ENCODE assay signal across 23 cellular contexts in the genomic region with DNA sequence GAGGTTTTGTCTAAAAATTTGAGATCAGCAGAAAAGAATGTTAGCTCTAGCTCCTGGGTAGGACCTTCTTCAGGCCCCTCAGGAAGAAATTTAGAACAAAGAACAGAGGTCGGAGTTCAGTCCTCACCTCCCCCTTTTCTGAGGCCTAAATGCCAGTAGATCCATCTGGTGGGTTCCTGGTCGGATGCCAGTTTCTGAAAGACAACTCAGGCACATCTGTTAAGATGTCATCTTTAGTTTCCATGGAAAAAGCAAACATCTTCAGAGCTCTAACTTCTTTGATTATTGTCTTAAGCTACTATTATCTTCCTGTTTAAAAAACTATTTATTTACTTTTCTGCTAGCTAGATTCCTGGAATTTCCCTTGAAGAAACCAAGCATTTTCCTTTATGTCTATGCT. TPM values are rescaled to one million over a fixed set of nuclear protein-coding genes. Genes with fewer than 3 reads are reported as not detected.
DNase-seq lines count a peak whose midpoint lies in the region; ATAC-seq, FAIRE-seq and TF ChIP-seq lines count a peak whose summit lies in the region.
"Had no signal": no experiment of that assay in that cellular context is flagged by ENCODE, and none has a peak within 500 bp of the region (broad histone marks: within the 10 kb centered on the region; RNA-seq: fewer than 3 reads in every experiment).

No MANE protein-coding gene starts in this region.

- H4K8ac ChIP-seq in IMR-90 (ENCODE audit: low read depth in 2 of 2, low read length in 2 of 2): no peak overlapping the region

- H4K20me1 ChIP-seq in IMR-90 (ENCODE audit: insufficient read depth, low read length): no peaks in the 10 kb centered on the region
- H4K20me1 ChIP-seq in neural progenitor cell (ENCODE audit: low read depth): no peaks in the 10 kb centered on the region

- no peak overlapping the region for H3K27ac Mint-ChIP-seq in neural progenitor cell
- no peak overlapping the region for H3K27ac Mint-ChIP-seq in stimulated activated effector memory CD8-positive, alpha-beta T cell treated with anti-CD3 and anti-CD28 coated beads, Interleukin-12 subunit alpha, Interleukin-12 subunit beta, amount 100 ng/mL, for 72 hours
- H3K27ac Mint-ChIP-seq: CD4-positive, CD25-positive, alpha-beta regulatory T cell; CD8-positive, alpha-beta memory T cell; IgD-negative memory B cell had no signal

- H3K56ac ChIP-seq in IMR-90 (ENCODE audit: extremely low read depth, insufficient read depth, low read length): no peak overlapping the region

- no peaks in the 10 kb centered on the region for H3K36me3 Mint-ChIP-seq in neural progenitor cell
- H3K36me3 Mint-ChIP-seq in stimulated activated effector memory CD8-positive, alpha-beta T cell treated with anti-CD3 and anti-CD28 coated beads, Interleukin-12 subunit alpha, Interleukin-12 subunit beta, amount 100 ng/mL, for 72 hours: no peaks in the 10 kb centered on the region
- H3K36me3 Mint-ChIP-seq: CD4-positive, CD25-positive, alpha-beta regulatory T cell had no signal

- no peak for TF ChIP-seq RAD21 in IMR-90 (IDR thresholded peaks at IDR 0.05; ENCODE audit: low read length)

- dilution Hi-C loops in IMR-90 (cut with HindIII; ENCODE audit: low sequenced_read_pairs, unreplicated experiment): no loop called here

- no peak overlapping the region for H3K9ac ChIP-seq in IMR-90 (ENCODE audit: low read depth, low read length)
- no peak overlapping the region for H3K9ac ChIP-seq in neural progenitor cell

- H3K4me2 ChIP-seq in IMR-90 (ENCODE audit: low read depth, low read length) (no peak overlapping the region), neural progenitor cell (no peak overlapping the region)

- peaks cover 5% of the 10 kb centered on the region; the same call in 1 of the 2 replicates for H3K9me1 ChIP-seq in IMR-90 (ENCODE audit: insufficient read depth, low read length)

- BruUV-seq in IMR-90 (replicated peaks; lab: Mats Ljungman, UMichigan): no TSS peak

- no peaks in the 10 kb centered on the region for H3K9me3 ChIP-seq in IMR-90 (ENCODE audit: control insufficient read depth, insufficient read depth, low read length)
- no peaks in the 10 kb centered on the region for H3K9me3 ChIP-seq in neural progenitor cell (ENCODE audit: low read depth)
- H3K9me3 ChIP-seq: BE2C, HAP-1 had no signal

- H3K27me3 Mint-ChIP-seq in neural progenitor cell (ENCODE audit: insufficient read depth, low read depth): peaks cover 3% of the 10 kb centered on the region

- H3K4me1 ChIP-seq in IMR-90 (ENCODE audit: control insufficient read depth, insufficient read depth, low read length) (peaks cover 8% of the 10 kb centered on the region), neural progenitor cell (no peaks in the 10 kb centered on the region)
- H3K4me1 ChIP-seq: BE2C, HAP-1 had no signal

- DNase-seq in IMR-90: peak; percentile 72
- DNase-seq in NCI-H2171 treated with DMSO at 0.1 percent for 48 hours (lab: John Stamatoyannopoulos, UW): peak; percentile 24
- DNase-seq in dermis blood vessel endothelial cell: peak; percentile 28
- no peak for DNase-seq in neural progenitor cell (ENCODE audit: low spot score)
- DNase-seq in D721Med (ENCODE audit: insufficient read length, low spot score): no peak
- no peak for DNase-seq in stimulated activated effector memory CD8-positive, alpha-beta T cell treated with anti-CD3 and anti-CD28 coated beads, Interleukin-12 subunit alpha, Interleukin-12 subunit beta, amount 100 ng/mL, for 72 hours (ENCODE audit: low spot score in 2 of 2)
- DNase-seq in kidney tubule cell (ENCODE audit: low spot score): no peak
- no peak for DNase-seq in nucleus accumbens (lab: John Stamatoyannopoulos, UW)
- DNase-seq: ACHN; BE2C; C1 segment of cervical spinal cord; CD4-positive, CD25-positive, alpha-beta regulatory T cell; CD8-positive, alpha-beta memory T cell; COR-L47; DMS79 treated with DMSO at 0.1 percent for 48 hours; EL; KBM-7 had no signal

- H4K5ac ChIP-seq in IMR-90 (ENCODE audit: low read depth, low read length): peak overlapping the region; percentile 30; the same call in 1 of the 2 replicates

- POLR2A ChIA-PET in IMR-90 (lab: Charles Lee; ENCODE audit: unreplicated experiment): interaction anchor here (1.1 kb wide), 1 partner anchor 14 kb away, joined by 3 read pairs; no protein-coding TSS in a partner anchor

- H3K18ac ChIP-seq in IMR-90 (ENCODE audit: low read depth, low read length): no peak overlapping the region; the same call in 1 of the 2 replicates

- in situ Hi-C loops in IMR-90 (cut with MboI; ENCODE audit: low sequenced_read_pairs): no loop called here

- no peak overlapping the region for H3K4ac ChIP-seq in IMR-90 (ENCODE audit: low read depth, low read length)

- no peaks in the 10 kb centered on the region for H3K27me3 ChIP-seq in IMR-90 (ENCODE audit: control insufficient read depth, insufficient read depth, low read length)
- no peaks in the 10 kb centered on the region for H3K27me3 ChIP-seq in neural progenitor cell
- H3K27me3 ChIP-seq: BE2C had no signal

- H3K14ac ChIP-seq in IMR-90 (replicated peaks; ENCODE audit: low read depth, low read length): no peak overlapping the region

- H4K91ac ChIP-seq in IMR-90 (ENCODE audit: insufficient read depth, low read depth, low read length): no peak overlapping the region

- H3K9me3 Mint-ChIP-seq in neural progenitor cell: no peaks in the 10 kb centered on the region
- H3K9me3 Mint-ChIP-seq in stimulated activated effector memory CD8-positive, alpha-beta T cell treated with anti-CD3 and anti-CD28 coated beads, Interleukin-12 subunit alpha, Interleukin-12 subunit beta, amount 100 ng/mL, for 72 hours: no peaks in the 10 kb centered on the region
- H3K9me3 Mint-ChIP-seq: IgD-negative memory B cell had no signal

- no peaks in the 10 kb centered on the region for H3K79me2 ChIP-seq in neural progenitor cell (ENCODE audit: low read depth)

- H2AK5ac ChIP-seq in IMR-90 (ENCODE audit: low read depth, low read length): no peak overlapping the region

- no peak overlapping the region for H2BK20ac ChIP-seq in IMR-90 (ENCODE audit: low read depth, low read length)

- H2AFZ ChIP-seq in IMR-90 (replicated peaks; ENCODE audit: low read length, poor library complexity) (no peak overlapping the region), neural progenitor cell (replicated peaks) (peak overlapping the region; percentile 70)

- H3K4me3 Mint-ChIP-seq in neural progenitor cell: no peak overlapping the region
- no peak overlapping the region for H3K4me3 Mint-ChIP-seq in stimulated activated effector memory CD8-positive, alpha-beta T cell treated with anti-CD3 and anti-CD28 coated beads, Interleukin-12 subunit alpha, Interleukin-12 subunit beta, amount 100 ng/mL, for 72 hours
- H3K4me3 Mint-ChIP-seq: CD4-positive, CD25-positive, alpha-beta regulatory T cell; CD8-positive, alpha-beta memory T cell; IgD-negative memory B cell had no signal

- H3K36me3 ChIP-seq in IMR-90 (ENCODE audit: control insufficient read depth, insufficient read depth, low read length): no peaks in the 10 kb centered on the region
- no peaks in the 10 kb centered on the region for H3K36me3 ChIP-seq in neural progenitor cell
- H3K36me3 ChIP-seq: BE2C, HAP-1 had no signal

- no peak overlapping the region for H2BK15ac ChIP-seq in IMR-90 (ENCODE audit: low read depth, low read length)

- intact Hi-C loops in IMR-90 (cut with micrococcal nuclease): no loop called here

- H2AK9ac ChIP-seq in IMR-90 (replicated peaks; ENCODE audit: low read depth, low read length, poor library complexity): no peak overlapping the region

- H3F3A ChIP-seq in neural progenitor cell (ENCODE audit: low read depth): no peaks in the 10 kb centered on the region

- H2BK5ac ChIP-seq in IMR-90 (ENCODE audit: low read depth, low read length, poor library complexity, severe bottlenecking): no peak overlapping the region

- ATAC-seq in IMR-90 (ENCODE audit: low read depth): peak; percentile 28
- ATAC-seq in stimulated activated effector memory CD8-positive, alpha-beta T cell treated with anti-CD3 and anti-CD28 coated beads, Interleukin-12 subunit alpha, Interleukin-12 subunit beta, amount 100 ng/mL, for 72 hours: no peak
- ATAC-seq: GM12878 had no signal

- CTCF ChIA-PET in IMR-90 (lab: Yijun Ruan, JAX): no interaction called here

- TF ChIP-seq POLR2A in IMR-90 (IDR thresholded peaks at IDR 0.05; ENCODE audit: low read depth, low read length): no peak

- no peaks in the 10 kb centered on the region for H3K4me1 Mint-ChIP-seq in neural progenitor cell
- no peaks in the 10 kb centered on the region for H3K4me1 Mint-ChIP-seq in stimulated activated effector memory CD8-positive, alpha-beta T cell treated with anti-CD3 and anti-CD28 coated beads, Interleukin-12 subunit alpha, Interleukin-12 subunit beta, amount 100 ng/mL, for 72 hours
- H3K4me1 Mint-ChIP-seq: CD4-positive, CD25-positive, alpha-beta regulatory T cell had no signal

- H3K4me3 ChIP-seq in IMR-90 (ENCODE audit: insufficient read depth, low read depth, low read length) (no peak overlapping the region), neural progenitor cell (no peak overlapping the region)
- H3K4me3 ChIP-seq: GM12878, HAP-1 had no signal

- H3K79me1 ChIP-seq in IMR-90 (ENCODE audit: low read depth in 1 of 2, low read length in 2 of 2): no peaks in the 10 kb centered on the region

- whole genome bisulfite sequencing in IMR-90 (ENCODE audit: extremely low coverage in 2 of 2, insufficient read length in 1 of 2), 2 experiments: 100% methylated on average over 1 of the region's 2 CpGs; no CpG with 5 or more reads in 1 of the 2 experiments

- no peak for FAIRE-seq in D721Med (lab: Jason Lieb, UNC)
- FAIRE-seq: A204.1, GM12878, GM19239, HTR-8/SVneo had no signal

- H3K23ac ChIP-seq in IMR-90 (ENCODE audit: low read depth, low read length): no peak overlapping the region

- TF ChIP-seq CTCF in IMR-90 (conservative IDR thresholded peaks at IDR 0.05; ENCODE audit: low read depth, low read length) (no peak), neural progenitor cell (IDR thresholded peaks at IDR 0.05) (no peak), D721Med (IDR thresholded peaks at IDR 0.05; ENCODE audit: insufficient read depth, missing control alignments) (no peak)

- no peak overlapping the region for H2BK120ac ChIP-seq in IMR-90 (ENCODE audit: low read depth, low read length)

- H3K27ac ChIP-seq in IMR-90 (ENCODE audit: insufficient read depth, low read length): no peak overlapping the region
- H3K27ac ChIP-seq in neural progenitor cell: no peak overlapping the region

TF ChIP-seq in IMR-90, 13 proteins besides CTCF, POLR2A, EP300 and RAD21:
- TF ChIP-seq CEBPB (IDR thresholded peaks at IDR 0.05; ENCODE audit: low read depth, low read length) (no peak), RCOR1 (IDR thresholded peaks at IDR 0.05; ENCODE audit: insufficient replicate concordance, low read length) (no peak)

RNA-seq across cellular contexts. Expression of gene USP25, which starts 37.1 kb away (rescaled TPM):
- total RNA-seq in IMR-90 (2012; rRNA removed): 23.3 and 30.8 TPM in 2 replicates
- 7.2 and 9.3 TPM in 2 replicates for polyA plus RNA-seq in IMR-90 (2012; rRNA removed)
- 1.8 and 2.7 TPM in 2 replicates for polyA plus RNA-seq in IMR-90 (2012; cell fraction: cytosol; rRNA removed)
- 1.2 and 16.3 TPM in 2 replicates for polyA plus RNA-seq in IMR-90 (2012; cell fraction: nucleus; rRNA removed; ENCODE audit: low replicate concordance)
- 71.8 and 97.5 TPM in 2 replicates for total RNA-seq in dermis blood vessel endothelial cell
- 19.2 and 36.4 TPM in 2 replicates for total RNA-seq in neural progenitor cell (ENCODE audit: low replicate concordance)

Comparison
In these comparisons a context has a peak if more than half of its experiments do, and no peak if none do; other contexts are left out.
1. DNase-seq: peak in IMR-90 (single experiment), NCI-H2171 treated with DMSO at 0.1 percent for 48 hours (single experiment) and dermis blood vessel endothelial cell (single experiment); none in neural progenitor cell (single experiment), D721Med (single experiment), stimulated activated effector memory CD8-positive, alpha-beta T cell treated with anti-CD3 and anti-CD28 coated beads, Interleukin-12 subunit alpha, Interleukin-12 subunit beta, amount 100 ng/mL, for 72 hours (0 of 2), kidney tubule cell (single experiment) and nucleus accumbens (0 of 56).